In the genomic region with DNA sequence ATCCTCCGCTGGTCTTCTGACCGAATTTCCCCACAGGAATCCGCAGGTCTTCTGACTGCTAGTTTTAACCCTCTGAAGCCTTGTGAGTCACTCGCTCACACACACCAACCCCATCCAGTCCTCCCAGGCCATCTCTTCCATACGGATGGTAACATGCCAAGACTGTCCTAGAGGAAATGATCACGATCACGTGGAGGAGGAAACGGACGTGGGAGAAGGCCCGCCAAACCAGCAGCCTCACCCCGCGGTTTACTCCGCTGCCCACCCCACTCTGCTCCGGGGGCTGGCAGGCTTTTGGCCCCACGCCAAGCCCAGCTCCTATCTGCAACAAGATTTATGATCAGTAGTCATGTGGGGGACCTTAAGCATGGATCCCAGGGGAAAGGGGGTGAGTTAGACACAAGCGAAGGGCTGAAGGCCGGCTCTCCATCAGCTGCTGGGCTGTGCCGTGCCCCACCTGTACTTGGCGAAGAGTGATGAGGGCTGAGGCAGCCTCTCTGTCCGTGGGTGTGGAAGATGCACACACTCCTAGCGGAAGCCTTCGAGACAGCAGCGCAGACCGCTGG, we compare ENCODE assay signal across 1 cellular context.
TF ChIP-seq lines count a peak whose summit lies in the region.

No MANE protein-coding gene starts in this region.

TF ChIP-seq in SK-N-SH, 30 proteins besides CTCF, POLR2A, EP300 and RAD21:
- no peak for TF ChIP-seq RCOR1 (IDR thresholded peaks at IDR 0.05; ENCODE audit: low read length)
- no peak for TF ChIP-seq YY1 (IDR thresholded peaks at IDR 0.05; ENCODE audit: low read depth)
- TF ChIP-seq SMC3 (IDR thresholded peaks at IDR 0.05; ENCODE audit: low read depth, low read length): no peak
- TF ChIP-seq, protein P1, sequence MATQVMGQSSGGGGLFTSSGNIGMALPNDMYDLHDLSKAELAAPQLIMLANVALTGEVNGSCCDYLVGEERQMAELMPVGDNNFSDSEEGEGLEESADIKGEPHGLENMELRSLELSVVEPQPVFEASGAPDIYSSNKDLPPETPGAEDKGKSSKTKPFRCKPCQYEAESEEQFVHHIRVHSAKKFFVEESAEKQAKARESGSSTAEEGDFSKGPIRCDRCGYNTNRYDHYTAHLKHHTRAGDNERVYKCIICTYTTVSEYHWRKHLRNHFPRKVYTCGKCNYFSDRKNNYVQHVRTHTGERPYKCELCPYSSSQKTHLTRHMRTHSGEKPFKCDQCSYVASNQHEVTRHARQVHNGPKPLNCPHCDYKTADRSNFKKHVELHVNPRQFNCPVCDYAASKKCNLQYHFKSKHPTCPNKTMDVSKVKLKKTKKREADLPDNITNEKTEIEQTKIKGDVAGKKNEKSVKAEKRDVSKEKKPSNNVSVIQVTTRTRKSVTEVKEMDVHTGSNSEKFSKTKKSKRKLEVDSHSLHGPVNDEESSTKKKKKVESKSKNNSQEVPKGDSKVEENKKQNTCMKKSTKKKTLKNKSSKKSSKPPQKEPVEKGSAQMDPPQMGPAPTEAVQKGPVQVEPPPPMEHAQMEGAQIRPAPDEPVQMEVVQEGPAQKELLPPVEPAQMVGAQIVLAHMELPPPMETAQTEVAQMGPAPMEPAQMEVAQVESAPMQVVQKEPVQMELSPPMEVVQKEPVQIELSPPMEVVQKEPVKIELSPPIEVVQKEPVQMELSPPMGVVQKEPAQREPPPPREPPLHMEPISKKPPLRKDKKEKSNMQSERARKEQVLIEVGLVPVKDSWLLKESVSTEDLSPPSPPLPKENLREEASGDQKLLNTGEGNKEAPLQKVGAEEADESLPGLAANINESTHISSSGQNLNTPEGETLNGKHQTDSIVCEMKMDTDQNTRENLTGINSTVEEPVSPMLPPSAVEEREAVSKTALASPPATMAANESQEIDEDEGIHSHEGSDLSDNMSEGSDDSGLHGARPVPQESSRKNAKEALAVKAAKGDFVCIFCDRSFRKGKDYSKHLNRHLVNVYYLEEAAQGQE (IDR thresholded peaks at IDR 0.05; ENCODE audit: low read depth, low read length): no peak; the same call in 1 of the 2 replicates
- no peak for TF ChIP-seq RXRA (IDR thresholded peaks at IDR 0.05; ENCODE audit: borderline replicate concordance, low read depth)
- TF ChIP-seq ELF1 (IDR thresholded peaks at IDR 0.05): peak; percentile 18; the same call in 1 of the 2 replicates
- peak; percentile 78; the same call in 1 of the 2 replicates for TF ChIP-seq FOSL2 (IDR thresholded peaks at IDR 0.05; ENCODE audit: borderline replicate concordance, low read depth)
- no peak for TF ChIP-seq NRF1 (IDR thresholded peaks at IDR 0.05; ENCODE audit: low read depth, low read length)
- peak; percentile 67 for TF ChIP-seq TCF12 (IDR thresholded peaks at IDR 0.05)
- peak; percentile 46; the same call in 1 of the 2 replicates for TF ChIP-seq TAF1 (IDR thresholded peaks at IDR 0.05; ENCODE audit: borderline replicate concordance, low read depth, low read length)
- TF ChIP-seq FOXJ3 (CRISPR knock-in tag; IDR thresholded peaks at IDR 0.05): no peak
- no peak for TF ChIP-seq EZH2phosphoT487 (IDR thresholded peaks at IDR 0.05; ENCODE audit: borderline replicate concordance, low read depth)
- TF ChIP-seq, protein P2, sequence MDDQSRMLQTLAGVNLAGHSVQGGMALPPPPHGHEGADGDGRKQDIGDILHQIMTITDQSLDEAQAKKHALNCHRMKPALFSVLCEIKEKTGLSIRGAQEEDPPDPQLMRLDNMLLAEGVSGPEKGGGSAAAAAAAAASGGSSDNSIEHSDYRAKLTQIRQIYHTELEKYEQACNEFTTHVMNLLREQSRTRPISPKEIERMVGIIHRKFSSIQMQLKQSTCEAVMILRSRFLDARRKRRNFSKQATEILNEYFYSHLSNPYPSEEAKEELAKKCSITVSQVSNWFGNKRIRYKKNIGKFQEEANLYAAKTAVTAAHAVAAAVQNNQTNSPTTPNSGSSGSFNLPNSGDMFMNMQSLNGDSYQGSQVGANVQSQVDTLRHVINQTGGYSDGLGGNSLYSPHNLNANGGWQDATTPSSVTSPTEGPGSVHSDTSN (IDR thresholded peaks at IDR 0.05): peak; percentile 85
- TF ChIP-seq, protein P3, sequence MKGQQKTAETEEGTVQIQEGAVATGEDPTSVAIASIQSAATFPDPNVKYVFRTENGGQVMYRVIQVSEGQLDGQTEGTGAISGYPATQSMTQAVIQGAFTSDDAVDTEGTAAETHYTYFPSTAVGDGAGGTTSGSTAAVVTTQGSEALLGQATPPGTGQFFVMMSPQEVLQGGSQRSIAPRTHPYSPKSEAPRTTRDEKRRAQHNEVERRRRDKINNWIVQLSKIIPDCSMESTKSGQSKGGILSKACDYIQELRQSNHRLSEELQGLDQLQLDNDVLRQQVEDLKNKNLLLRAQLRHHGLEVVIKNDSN (IDR thresholded peaks at IDR 0.05; ENCODE audit: borderline replicate concordance, low read depth): peak; percentile 96
- TF ChIP-seq TEAD4 (IDR thresholded peaks at IDR 0.05; ENCODE audit: borderline replicate concordance, insufficient read depth): no peak
- no peak for TF ChIP-seq RFX5 (IDR thresholded peaks at IDR 0.05; ENCODE audit: low read length)
- TF ChIP-seq GABPA (IDR thresholded peaks at IDR 0.05; ENCODE audit: low read depth): peak; percentile 75
- TF ChIP-seq MXI1 (IDR thresholded peaks at IDR 0.05; ENCODE audit: low read depth, low read length): no peak
- TF ChIP-seq FOXM1 (IDR thresholded peaks at IDR 0.05; ENCODE audit: low read depth): no peak
- TF ChIP-seq, protein P4, sequence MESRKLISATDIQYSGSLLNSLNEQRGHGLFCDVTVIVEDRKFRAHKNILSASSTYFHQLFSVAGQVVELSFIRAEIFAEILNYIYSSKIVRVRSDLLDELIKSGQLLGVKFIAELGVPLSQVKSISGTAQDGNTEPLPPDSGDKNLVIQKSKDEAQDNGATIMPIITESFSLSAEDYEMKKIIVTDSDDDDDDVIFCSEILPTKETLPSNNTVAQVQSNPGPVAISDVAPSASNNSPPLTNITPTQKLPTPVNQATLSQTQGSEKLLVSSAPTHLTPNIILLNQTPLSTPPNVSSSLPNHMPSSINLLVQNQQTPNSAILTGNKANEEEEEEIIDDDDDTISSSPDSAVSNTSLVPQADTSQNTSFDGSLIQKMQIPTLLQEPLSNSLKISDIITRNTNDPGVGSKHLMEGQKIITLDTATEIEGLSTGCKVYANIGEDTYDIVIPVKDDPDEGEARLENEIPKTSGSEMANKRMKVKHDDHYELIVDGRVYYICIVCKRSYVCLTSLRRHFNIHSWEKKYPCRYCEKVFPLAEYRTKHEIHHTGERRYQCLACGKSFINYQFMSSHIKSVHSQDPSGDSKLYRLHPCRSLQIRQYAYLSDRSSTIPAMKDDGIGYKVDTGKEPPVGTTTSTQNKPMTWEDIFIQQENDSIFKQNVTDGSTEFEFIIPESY (IDR thresholded peaks at IDR 0.05; ENCODE audit: borderline replicate concordance, low read depth): no peak
- no peak for TF ChIP-seq CHD2 (IDR thresholded peaks at IDR 0.05; ENCODE audit: low read length, partially characterized antibody)
- peak; percentile 67; the same call in 1 of the 2 replicates for TF ChIP-seq JUND (IDR thresholded peaks at IDR 0.05)
- no peak for TF ChIP-seq MEF2A (IDR thresholded peaks at IDR 0.05; ENCODE audit: borderline replicate concordance, low read depth)
- peak; percentile 64; the same call in 1 of the 2 replicates for TF ChIP-seq SIN3A (IDR thresholded peaks at IDR 0.05; ENCODE audit: borderline replicate concordance, low read depth, low read length)
- peak; percentile 97 for TF ChIP-seq NFIC (IDR thresholded peaks at IDR 0.05; ENCODE audit: borderline replicate concordance)
- peak; percentile 7; the same call in 1 of the 2 replicates for TF ChIP-seq POLR2AphosphoS5 (IDR thresholded peaks at IDR 0.05; ENCODE audit: low read depth, low read length)
- TF ChIP-seq, protein P5, sequence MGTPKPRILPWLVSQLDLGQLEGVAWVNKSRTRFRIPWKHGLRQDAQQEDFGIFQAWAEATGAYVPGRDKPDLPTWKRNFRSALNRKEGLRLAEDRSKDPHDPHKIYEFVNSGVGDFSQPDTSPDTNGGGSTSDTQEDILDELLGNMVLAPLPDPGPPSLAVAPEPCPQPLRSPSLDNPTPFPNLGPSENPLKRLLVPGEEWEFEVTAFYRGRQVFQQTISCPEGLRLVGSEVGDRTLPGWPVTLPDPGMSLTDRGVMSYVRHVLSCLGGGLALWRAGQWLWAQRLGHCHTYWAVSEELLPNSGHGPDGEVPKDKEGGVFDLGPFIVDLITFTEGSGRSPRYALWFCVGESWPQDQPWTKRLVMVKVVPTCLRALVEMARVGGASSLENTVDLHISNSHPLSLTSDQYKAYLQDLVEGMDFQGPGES (IDR thresholded peaks at IDR 0.05; ENCODE audit: low read depth, low read length): no peak
- TF ChIP-seq, protein P6, sequence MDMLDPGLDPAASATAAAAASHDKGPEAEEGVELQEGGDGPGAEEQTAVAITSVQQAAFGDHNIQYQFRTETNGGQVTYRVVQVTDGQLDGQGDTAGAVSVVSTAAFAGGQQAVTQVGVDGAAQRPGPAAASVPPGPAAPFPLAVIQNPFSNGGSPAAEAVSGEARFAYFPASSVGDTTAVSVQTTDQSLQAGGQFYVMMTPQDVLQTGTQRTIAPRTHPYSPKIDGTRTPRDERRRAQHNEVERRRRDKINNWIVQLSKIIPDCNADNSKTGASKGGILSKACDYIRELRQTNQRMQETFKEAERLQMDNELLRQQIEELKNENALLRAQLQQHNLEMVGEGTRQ (IDR thresholded peaks at IDR 0.05; ENCODE audit: borderline replicate concordance, low read depth, low read length): peak; percentile 73
- TF ChIP-seq GATA2 (CRISPR knock-in tag; IDR thresholded peaks at IDR 0.05): no peak; the same call in 1 of the 2 replicates
- TF ChIP-seq, protein P7, sequence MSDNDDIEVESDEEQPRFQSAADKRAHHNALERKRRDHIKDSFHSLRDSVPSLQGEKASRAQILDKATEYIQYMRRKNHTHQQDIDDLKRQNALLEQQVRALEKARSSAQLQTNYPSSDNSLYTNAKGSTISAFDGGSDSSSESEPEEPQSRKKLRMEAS (IDR thresholded peaks at IDR 0.05; ENCODE audit: low read depth): peak; percentile 97
